Comparison of ENCODE assay signal across 8 cellular contexts in genomic region chr1:10693497-10694273, GRCh38.
DNase-seq lines count a peak whose midpoint lies in the region; ATAC-seq and TF ChIP-seq lines count a peak whose summit lies in the region.

No MANE protein-coding gene starts in this region.

- peak overlapping the region; percentile 50 for H3K27ac Mint-ChIP-seq in activated naive CD8-positive, alpha-beta T cell

- H3K4me1 ChIP-seq in SJCRH30 = 0 out of 2 replicates have a peak, but pooled peaks cover 2% of the 10 kb centered on the region

- no peaks in the 10 kb centered on the region for H3K36me3 Mint-ChIP-seq in activated naive CD8-positive, alpha-beta T cell

- H3K4me1 Mint-ChIP-seq in activated naive CD8-positive, alpha-beta T cell (ENCODE audit: low read depth) = peaks cover 30% of the 10 kb centered on the region

- TF ChIP-seq CTCF in GM12864 (IDR thresholded peaks at IDR 0.05; ENCODE audit: low read depth, low read length, missing control alignments) = no peak

- H3K4me3 ChIP-seq in GM12864 (ENCODE audit: low read depth, low read length) (peak overlapping the region; percentile 62), SJCRH30 (peak overlapping the region; percentile 73)

- peak; percentile 17 for ATAC-seq in HG02943 (IDR thresholded peaks at IDR 0.05; ENCODE audit: low read depth, unreplicated experiment)
- ATAC-seq in GM19395 (IDR thresholded peaks at IDR 0.05; ENCODE audit: unreplicated experiment) = no peak
- ATAC-seq in HG03039 (IDR thresholded peaks at IDR 0.05; ENCODE audit: unreplicated experiment) = no peak

- H3K27me3 Mint-ChIP-seq in activated naive CD8-positive, alpha-beta T cell = no peaks in the 10 kb centered on the region

- no peaks in the 10 kb centered on the region for H3K9me3 ChIP-seq in SJCRH30 (replicated peaks)

- DNase-seq in GM12864 (ENCODE audit: low read depth) (no peak), SJCRH30 (peak in 1 of 2 experiments; percentile 40), iPS-NIHi11 (ENCODE audit: low spot score) (peak; percentile 58)
- DNase-seq in stimulated activated CD4-positive, alpha-beta T cell treated with anti-CD3 and anti-CD28 coated beads, Interleukin-4, amount 100 ng/mL, for 1 hour = peak; percentile 45

- H3K27me3 ChIP-seq in SJCRH30 = peaks cover 11% of the 10 kb centered on the region; the same call in 1 of the 2 replicates

- H3K4me3 Mint-ChIP-seq in activated naive CD8-positive, alpha-beta T cell = peak overlapping the region; percentile 87

- H3K36me3 ChIP-seq in SJCRH30 = no peaks in the 10 kb centered on the region

- H3K27ac ChIP-seq in SJCRH30 = no peak overlapping the region

- no peaks in the 10 kb centered on the region for H3K9me3 Mint-ChIP-seq in activated naive CD8-positive, alpha-beta T cell (ENCODE audit: low read depth)
